Comparison of ENCODE assay signal across 16 cellular contexts in the genomic region with DNA sequence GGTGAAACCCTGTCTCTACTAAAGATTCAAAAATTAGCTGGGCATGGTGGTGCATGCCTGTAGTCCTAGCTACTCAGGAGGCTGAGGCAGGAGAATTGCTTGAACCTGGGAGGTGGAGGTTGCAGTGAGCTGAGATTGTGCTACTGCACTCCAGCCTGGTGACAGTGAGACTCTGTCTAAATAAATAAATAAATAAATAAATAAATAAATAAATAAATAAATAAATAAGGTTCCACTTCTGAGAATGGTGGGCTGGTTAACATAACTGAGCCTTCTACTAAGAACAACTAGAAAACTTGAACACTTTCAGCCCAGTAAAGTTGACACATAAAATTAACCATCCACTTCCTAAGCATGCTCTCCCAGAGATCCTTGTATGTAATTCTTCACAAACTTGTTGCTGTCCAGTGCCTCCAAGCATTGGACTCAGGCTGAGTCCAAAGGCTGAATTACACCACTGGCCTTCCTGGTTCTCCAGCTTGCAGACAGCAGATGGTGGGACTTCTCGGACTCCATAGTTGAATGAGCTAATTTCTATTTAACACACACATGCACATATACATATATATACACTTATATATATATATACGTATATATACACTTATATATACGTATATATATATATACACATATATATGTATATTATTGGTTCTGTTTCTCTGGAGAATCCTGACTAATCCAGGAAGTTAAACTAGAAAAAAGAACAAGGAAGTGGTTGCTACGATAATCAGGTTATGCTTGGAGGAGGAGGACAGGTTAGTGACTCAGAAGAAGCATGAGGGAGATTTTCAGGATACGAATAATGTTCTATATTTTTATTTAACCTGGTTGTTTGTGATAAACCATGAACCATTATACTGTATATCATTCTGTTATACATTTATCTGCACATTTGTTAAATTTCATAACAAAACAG.
DNase-seq lines count a peak whose midpoint lies in the region; ATAC-seq and TF ChIP-seq lines count a peak whose summit lies in the region.
"Had no signal": no experiment of that assay in that cellular context is flagged by ENCODE, and none has a peak within 500 bp of the region (broad histone marks: within the 10 kb centered on the region; RNA-seq: fewer than 3 reads in every experiment).

No MANE protein-coding gene starts in this region.

- H3K27ac ChIP-seq in body of pancreas, result no peak overlapping the region
- H3K27ac ChIP-seq: GM23248, SJSA1, testis had no signal

- intact Hi-C loops in body of pancreas (cut with DNase I), result loop anchor here (10.0 kb wide), 1 partner anchor 1358 kb away; no protein-coding TSS in a partner anchor

- H3K4me1 ChIP-seq in body of pancreas, result peaks cover 10% of the 10 kb centered on the region

- no peaks in the 10 kb centered on the region for H3K36me3 ChIP-seq in body of pancreas (replicated peaks in 1 of 2; ENCODE audit: insufficient read depth in 1 of 2, low read depth in 2 of 2)
- H3K36me3 ChIP-seq: SJSA1 had no signal

- no peaks in the 10 kb centered on the region for H3K27me3 ChIP-seq in body of pancreas
- H3K27me3 ChIP-seq: SJSA1, testis had no signal

- WGBS in body of pancreas, 2 donors, result 60% methylated on average over 5 of the region's 5 CpGs

- H3K9me3 ChIP-seq in body of pancreas, result no peaks in the 10 kb centered on the region
- H3K9me3 ChIP-seq: SJSA1, testis had no signal

- in situ Hi-C loops in Caki2 (cut with HindIII; ENCODE audit: low pct_unique_long_range_greater_than_20kb, low sequenced_read_pairs), result no loop called here

- no peak overlapping the region for H3K4me3 ChIP-seq in body of pancreas
- H3K4me3 ChIP-seq: testis had no signal

- TF ChIP-seq CTCF in body of pancreas (IDR thresholded peaks at IDR 0.05), result no peak

- TF ChIP-seq POLR2A in body of pancreas (IDR thresholded peaks at IDR 0.05), result no peak

- ATAC-seq in body of pancreas (peak; percentile 69), HG02623 (IDR thresholded peaks at IDR 0.05; ENCODE audit: unreplicated experiment) (no peak)

- DNase-seq in Caki2 (ENCODE audit: low read depth) (peak; percentile 44), LoVo (ENCODE audit: low spot score) (peak; percentile 50), body of pancreas (peak in 2 of 4 donors; percentile 10 to 13), kidney tubule cell (ENCODE audit: low spot score) (peak; percentile 86), NCI-H345 (lab: John Stamatoyannopoulos, UW) (no peak), DMS 273 treated with DMSO at 0.1 percent for 48 hours (lab: John Stamatoyannopoulos, UW) (no peak)
- DNase-seq in activated T-cell treated with anti-CD3 and anti-CD28 coated beads, Interleukin-2, amount 50 U/mL, for 1 hour, result no peak
- DNase-seq: activated gamma-delta T cell treated with Interleukin-2 at 50 U/mL for 16 hours, GF-D8, Karpas-422, NCI-H1417 treated with DMSO at 0.1 percent for 48 hours, T1000, testis had no signal

Comparison
In these comparisons a context has a peak if more than half of its experiments do, and no peak if none do; other contexts are left out.
1. DNase-seq: peak in Caki2 (single experiment), LoVo (single experiment) and kidney tubule cell (single experiment); none in activated T-cell treated with anti-CD3 and anti-CD28 coated beads, Interleukin-2, amount 50 U/mL, for 1 hour (single experiment), NCI-H345 (single experiment) and DMS 273 treated with DMSO at 0.1 percent for 48 hours (single experiment).